Comparison of ENCODE assay signal across 1 cellular context in genomic region chr10:13712799-13713581, GRCh38.
TF ChIP-seq lines count a peak whose summit lies in the region.

No MANE protein-coding gene starts in this region.

TF ChIP-seq in SK-N-SH treated with all-trans-retinoic acid at 6 μM for 48 hours, 23 proteins besides CTCF, POLR2A, EP300 and RAD21 (continued from another document):
- no peak for TF ChIP-seq POU6F1 (CRISPR knock-in tag; IDR thresholded peaks at IDR 0.05; ENCODE audit: borderline replicate concordance, low read depth)
- 0 out of 2 replicates have a peak, but pooled peaks have one; percentile 73 for TF ChIP-seq OSR1 (CRISPR knock-in tag; IDR thresholded peaks at IDR 0.05)
- no peak for TF ChIP-seq BACH2 (CRISPR knock-in tag; IDR thresholded peaks at IDR 0.05; ENCODE audit: borderline replicate concordance)
- peak; percentile 53; the same call in 1 of the 2 replicates for TF ChIP-seq ZC3H10 (CRISPR knock-in tag; IDR thresholded peaks at IDR 0.05)
- no peak for TF ChIP-seq GLIS3 (CRISPR knock-in tag; IDR thresholded peaks at IDR 0.05)
- TF ChIP-seq TCF4 (CRISPR knock-in tag; IDR thresholded peaks at IDR 0.05; ENCODE audit: borderline replicate concordance), result no peak
